ENCODE assay signal across 1 cellular context in genomic region chr7:1028775-1029636, GRCh38.
A peak's percentile ranks its signal among the peaks of the same experiment; 100 is the strongest.
TF ChIP-seq lines count a peak whose summit lies in the region.

No MANE protein-coding gene starts in this region.

TF ChIP-seq in K562, 482 proteins besides CTCF, POLR2A, EP300 and RAD21 (continues in another document):
- TF ChIP-seq ARNT (IDR thresholded peaks at IDR 0.05) (0 out of 4 replicates have a peak, but pooled peaks of 1 of the 2 experiments have one; percentile 51), CREB3L1 (IDR thresholded peaks at IDR 0.05; ENCODE audit: borderline replicate concordance, low read depth) (peak; percentile 75), PREB (CRISPR knock-in tag; IDR thresholded peaks at IDR 0.05) (no peak), MGA (IDR thresholded peaks at IDR 0.05) (peak; percentile 67), ZNF232 (CRISPR knock-in tag; IDR thresholded peaks at IDR 0.05) (no peak), HDAC8 (tag; IDR thresholded peaks at IDR 0.05) (no peak), FOSL1 (tag; conservative IDR thresholded peaks at IDR 0.05) (peak; percentile 95), PKNOX1 (IDR thresholded peaks at IDR 0.05) (0 out of 2 replicates have a peak, but pooled peaks have one; percentile 24), GTF2F1 (IDR thresholded peaks at IDR 0.05; ENCODE audit: low read depth, low read length) (0 out of 2 replicates have a peak, but pooled peaks have one; percentile 33), TEAD4 (IDR thresholded peaks at IDR 0.05; ENCODE audit: low read length) (0 out of 2 replicates have a peak, but pooled peaks have one; percentile 28), TEAD4 (CRISPR knock-in tag; IDR thresholded peaks at IDR 0.05; ENCODE audit: borderline replicate concordance) (no peak), THAP12 (CRISPR knock-in tag; IDR thresholded peaks at IDR 0.05) (0 out of 2 replicates have a peak, but pooled peaks have one; percentile 36), TRIM25 (IDR thresholded peaks at IDR 0.05; ENCODE audit: borderline replicate concordance) (no peak), CXXC5 (CRISPR knock-in tag; IDR thresholded peaks at IDR 0.05) (peak; percentile 39), MTA2 (IDR thresholded peaks at IDR 0.05; ENCODE audit: low read depth) (0 out of 2 replicates have a peak, but pooled peaks have one; percentile 8), ARID1B (IDR thresholded peaks at IDR 0.05) (peak; percentile 67; the same call in 1 of the 2 replicates), HDAC1 (IDR thresholded peaks at IDR 0.05) (peak in 1 of 2 experiments; percentile 93; a peak in 2 of 4 replicates), ATF6 (CRISPR knock-in tag; IDR thresholded peaks at IDR 0.05) (0 out of 2 replicates have a peak, but pooled peaks have one; percentile 54), L3MBTL2 (IDR thresholded peaks at IDR 0.05) (peak; percentile 64; the same call in 1 of the 2 replicates), USF1 (CRISPR knock-in tag; IDR thresholded peaks at IDR 0.05) (peak; percentile 84), DPF2 (IDR thresholded peaks at IDR 0.05) (peak; percentile 84), ELF2 (CRISPR knock-in tag; IDR thresholded peaks at IDR 0.05) (no peak), ESRRA (IDR thresholded peaks at IDR 0.05; ENCODE audit: borderline replicate concordance, low read depth) (0 out of 2 replicates have a peak, but pooled peaks have one; percentile 14), ZC3H11A (IDR thresholded peaks at IDR 0.05; ENCODE audit: low read depth, low read length) (no peak), MAX (CRISPR knock-in tag; IDR thresholded peaks at IDR 0.05) (peak; percentile 80), NKRF (IDR thresholded peaks at IDR 0.05; ENCODE audit: borderline replicate concordance) (peak; percentile 93), OTX1 (CRISPR knock-in tag; IDR thresholded peaks at IDR 0.05) (0 out of 2 replicates have a peak, but pooled peaks have one; percentile 20), TBP (optimal IDR thresholded peaks at IDR 0.05; ENCODE audit: low read depth, low read length) (peak; percentile 33)
